ENCODE assay signal across 10 cellular contexts in genomic region chr1:45329445-45329844, GRCh38. TPM values are rescaled to one million over a fixed set of nuclear protein-coding genes. Genes with fewer than 3 reads are reported as not detected.
A peak's percentile ranks its signal among the peaks of the same experiment; 100 is the strongest.
DNase-seq lines count a peak whose midpoint lies in the region; ATAC-seq and TF ChIP-seq lines count a peak whose summit lies in the region.
"Had no signal": no experiment of that assay in that cellular context is flagged by ENCODE, and none has a peak within 500 bp of the region (broad histone marks: within the 10 kb centered on the region; RNA-seq: fewer than 3 reads in every experiment).

No MANE protein-coding gene starts in this region.

- peaks cover 28% of the 10 kb centered on the region for H3K79me2 ChIP-seq in PC-9 (ENCODE audit: low read depth)

- ATAC-seq in activated naive CD4-positive, alpha-beta T cell treated with anti-CD3 and anti-CD28 coated beads, Interleukin-2, amount 50 U/mL, for 72 hours, result peak in 1 of 2 donors; percentile 45
- ATAC-seq in HG03460 (IDR thresholded peaks at IDR 0.05; ENCODE audit: unreplicated experiment), result no peak

- H3K27ac ChIP-seq in PC-9, result peak overlapping the region; percentile 77
- peak overlapping the region; percentile 70 for H3K27ac ChIP-seq in ectodermal cell (ENCODE audit: insufficient read depth, low read depth, low read length, poor library complexity, severe bottlenecking)
- H3K27ac ChIP-seq: ovary had no signal

- H3K9me3 Mint-ChIP-seq in activated naive CD4-positive, alpha-beta T cell treated with anti-CD3 and anti-CD28 coated beads, Interleukin-2, amount 50 U/mL, for 72 hours, result no peaks in the 10 kb centered on the region
- no peaks in the 10 kb centered on the region for H3K9me3 Mint-ChIP-seq in activated naive CD4-positive, alpha-beta T cell treated with anti-CD3 and anti-CD28 coated beads, Interleukin-2, amount 10 ng/mL, durations not matched to agents 7 days and 5 days
- H3K9me3 Mint-ChIP-seq in type B pancreatic cell, result no peaks in the 10 kb centered on the region

- H3K4me3 ChIP-seq in PC-9, result peak overlapping the region; percentile 85; the same call in 1 of the 2 replicates
- H3K4me3 ChIP-seq in ectodermal cell (ENCODE audit: insufficient read depth, low read depth, low read length), result no peak overlapping the region
- H3K4me3 ChIP-seq: ovary had no signal

- H3K36me3 Mint-ChIP-seq in activated naive CD4-positive, alpha-beta T cell treated with anti-CD3 and anti-CD28 coated beads, Interleukin-2, amount 50 U/mL, for 72 hours, result peaks cover 7 to 13% of the 10 kb centered on the region in 2 donors
- H3K36me3 Mint-ChIP-seq in activated naive CD4-positive, alpha-beta T cell treated with anti-CD3 and anti-CD28 coated beads, Interleukin-2, amount 10 ng/mL, durations not matched to agents 7 days and 5 days, result peaks cover 17% of the 10 kb centered on the region
- peaks cover 9% of the 10 kb centered on the region for H3K36me3 Mint-ChIP-seq in type B pancreatic cell

- H2AFZ ChIP-seq in PC-9, result no peak overlapping the region

- H3K4me2 ChIP-seq in PC-9, result peak overlapping the region; percentile 96

- H3K27ac Mint-ChIP-seq in activated naive CD4-positive, alpha-beta T cell treated with anti-CD3 and anti-CD28 coated beads, Interleukin-2, amount 50 U/mL, for 72 hours, result peak overlapping the region; percentile 37 to 72
- no peak overlapping the region for H3K27ac Mint-ChIP-seq in activated naive CD4-positive, alpha-beta T cell treated with anti-CD3 and anti-CD28 coated beads, Interleukin-2, amount 10 ng/mL, durations not matched to agents 7 days and 5 days
- peak overlapping the region; percentile 30 for H3K27ac Mint-ChIP-seq in type B pancreatic cell

- no peak for TF ChIP-seq POLR2A in erythroblast (IDR thresholded peaks at IDR 0.05; ENCODE audit: low read length)

- no peaks in the 10 kb centered on the region for H3K9me3 ChIP-seq in PC-9 (ENCODE audit: insufficient read depth, low read depth)
- H3K9me3 ChIP-seq in ectodermal cell (ENCODE audit: control insufficient read depth, low read length), result no peaks in the 10 kb centered on the region
- H3K9me3 ChIP-seq: ovary had no signal

- BruUV-seq in PC-9 (replicated peaks; lab: Mats Ljungman, UMichigan), result no TSS peak

- no peak for TF ChIP-seq CTCF in PC-9 (conservative IDR thresholded peaks at IDR 0.05)
- no peak for TF ChIP-seq CTCF in type B pancreatic cell (conservative IDR thresholded peaks at IDR 0.05)

- intact Hi-C loops in PC-9 (cut with micrococcal nuclease; ENCODE audit: unreplicated experiment), result loop anchor here (1.0 to 5.0 kb wide), 3 partner anchors 11 to 853 kb away; partner anchors contain the start of genes MUTYH and TOE1

- H3K27me3 Mint-ChIP-seq in activated naive CD4-positive, alpha-beta T cell treated with anti-CD3 and anti-CD28 coated beads, Interleukin-2, amount 10 ng/mL, durations not matched to agents 7 days and 5 days, result peaks cover 12% of the 10 kb centered on the region
- no peaks in the 10 kb centered on the region for H3K27me3 Mint-ChIP-seq in type B pancreatic cell

- POLR2A ChIA-PET in PC-9 (lab: Charles Lee; ENCODE audit: unreplicated experiment), result interaction anchor here (0.5 to 1.5 kb wide), 8 partner anchors 11 to 852 kb away, joined by 3 to 14 read pairs (median 4); partner anchors contain the start of genes MUTYH, PLK3 and TOE1

- DNase-seq in activated naive CD4-positive, alpha-beta T cell treated with anti-CD3 and anti-CD28 coated beads, Interleukin-2, amount 50 U/mL, for 72 hours (ENCODE audit: low spot score in 2 of 2), result no peak
- DNase-seq in activated naive CD4-positive, alpha-beta T cell treated with anti-CD3 and anti-CD28 coated beads, Interleukin-2, amount 10 ng/mL, durations not matched to agents 7 days and 5 days, result no peak
- peak; percentile 86 to 96 for DNase-seq in PC-9
- no peak for DNase-seq in type B pancreatic cell (ENCODE audit: extremely low spot score, unreplicated experiment)
- DNase-seq in erythroblast (lab: John Stamatoyannopoulos, UW), result no peak
- DNase-seq in CD1c-positive myeloid dendritic cell (ENCODE audit: extremely low spot score), result no peak
- DNase-seq: MM.1S, ovary had no signal

- peaks cover 41% of the 10 kb centered on the region for H3K4me1 Mint-ChIP-seq in activated naive CD4-positive, alpha-beta T cell treated with anti-CD3 and anti-CD28 coated beads, Interleukin-2, amount 10 ng/mL, durations not matched to agents 7 days and 5 days
- H3K4me1 Mint-ChIP-seq in type B pancreatic cell (ENCODE audit: unreplicated experiment), result peaks cover 26% of the 10 kb centered on the region

- no peak overlapping the region for H3K4me3 Mint-ChIP-seq in activated naive CD4-positive, alpha-beta T cell treated with anti-CD3 and anti-CD28 coated beads, Interleukin-2, amount 10 ng/mL, durations not matched to agents 7 days and 5 days
- H3K4me3 Mint-ChIP-seq in type B pancreatic cell, result peak overlapping the region; percentile 72

- H3K27me3 ChIP-seq in PC-9 (ENCODE audit: insufficient read depth, low read depth), result no peaks in the 10 kb centered on the region
- no peaks in the 10 kb centered on the region for H3K27me3 ChIP-seq in ectodermal cell (ENCODE audit: control insufficient read depth, insufficient read depth, low read length, poor library complexity, severe bottlenecking)
- H3K27me3 ChIP-seq: ovary had no signal

- peaks cover 34% of the 10 kb centered on the region for H3F3A ChIP-seq in PC-9 (ENCODE audit: insufficient read depth, low read depth)

- H4K20me1 ChIP-seq in PC-9 (ENCODE audit: insufficient read depth), result no peaks in the 10 kb centered on the region

- CTCF ChIA-PET in activated naive CD4-positive, alpha-beta T cell treated with anti-CD3 and anti-CD28 coated beads, Interleukin-2, amount 10 ng/mL, durations not matched to agents 7 days and 5 days (lab: Charles Lee), result no interaction called here
- CTCF ChIA-PET in PC-9 (lab: Charles Lee), result interaction anchor here (0.6 to 1.4 kb wide), 3 partner anchors 19 to 617 kb away, joined by 7 to 16 read pairs (median 10); no protein-coding TSS in a partner anchor

- 44 to 53% methylated on average over 4 of the region's 4 CpGs for WGBS in ectodermal cell, 2 experiments

- H3K4me1 ChIP-seq in PC-9 (replicated peaks; ENCODE audit: insufficient read depth) (peaks cover 42% of the 10 kb centered on the region), ectodermal cell (ENCODE audit: control insufficient read depth, insufficient read depth, low read length) (peaks cover 14% of the 10 kb centered on the region)

- 0 out of 2 replicates have a peak, but pooled peaks cover 9% of the 10 kb centered on the region for H3K36me3 ChIP-seq in PC-9 (ENCODE audit: low read depth)
- peaks cover 35% of the 10 kb centered on the region for H3K36me3 ChIP-seq in ectodermal cell (ENCODE audit: control insufficient read depth, insufficient read depth, low read length)
- H3K36me3 ChIP-seq: ovary had no signal

- no peaks in the 10 kb centered on the region for H3K9me2 ChIP-seq in PC-9 (ENCODE audit: insufficient read depth)

RNA-seq across cellular contexts. Expression of gene HPDL, which starts 2.8 kb away (rescaled TPM):
- 10 to 100 TPM in 1 of 2 donors, 1 to 10 TPM in 1; 6.1 to 19.8 TPM for total RNA-seq in activated naive CD4-positive, alpha-beta T cell treated with anti-CD3 and anti-CD28 coated beads, Interleukin-2, amount 50 U/mL, for 72 hours
- total RNA-seq in PC-9 (2021) (10.4 and 12.7 TPM in 2 replicates), type B pancreatic cell (ENCODE audit: low replicate concordance) (8.0 and 8.6 TPM in 2 replicates)
- 3.0 TPM for polyA plus RNA-seq in ectodermal cell (2013, experiment 1 of 4)
- 2.3 TPM for polyA plus RNA-seq in ectodermal cell (2013, experiment 2 of 4)
- 1.3 TPM for polyA plus RNA-seq in ectodermal cell (2013, experiment 3 of 4)
- polyA plus RNA-seq in ectodermal cell (2013, experiment 4 of 4), result 1.4 TPM

RNA-seq across cellular contexts. Expression of gene TOE1, which starts 10.5 kb away (rescaled TPM):
- 10 to 100 TPM; 30.2 to 34.0 TPM for total RNA-seq in activated naive CD4-positive, alpha-beta T cell treated with anti-CD3 and anti-CD28 coated beads, Interleukin-2, amount 50 U/mL, for 72 hours
- total RNA-seq in PC-9 (2021), result 14.5 and 20.4 TPM in 2 replicates
- 10.2 TPM for polyA plus RNA-seq in ectodermal cell (2013, experiment 1 of 4)
- 17.8 TPM for polyA plus RNA-seq in ectodermal cell (2013, experiment 2 of 4)
- 10.9 TPM for polyA plus RNA-seq in ectodermal cell (2013, experiment 3 of 4)
- polyA plus RNA-seq in ectodermal cell (2013, experiment 4 of 4), result 12.0 TPM
- 10.4 and 12.6 TPM in 2 replicates for total RNA-seq in type B pancreatic cell (ENCODE audit: low replicate concordance)

RNA-seq across cellular contexts. Expression of gene MUTYH, which starts 10.8 kb away (rescaled TPM):
- total RNA-seq in activated naive CD4-positive, alpha-beta T cell treated with anti-CD3 and anti-CD28 coated beads, Interleukin-2, amount 50 U/mL, for 72 hours, result 10 to 100 TPM; 32.0 to 40.1 TPM
- total RNA-seq in PC-9 (2021) (52.4 and 53.2 TPM in 2 replicates), type B pancreatic cell (ENCODE audit: low replicate concordance) (24.5 and 61.3 TPM in 2 replicates)
- 58.6 TPM for polyA plus RNA-seq in ectodermal cell (2013, experiment 1 of 4)
- 48.3 TPM for polyA plus RNA-seq in ectodermal cell (2013, experiment 2 of 4)
- polyA plus RNA-seq in ectodermal cell (2013, experiment 3 of 4), result 51.6 TPM
- polyA plus RNA-seq in ectodermal cell (2013, experiment 4 of 4), result 52.8 TPM

Comparison
In these comparisons a context has a peak if more than half of its experiments do, and no peak if none do; other contexts are left out.
1. DNase-seq: peak in PC-9 (2 of 2); none in activated naive CD4-positive, alpha-beta T cell treated with anti-CD3 and anti-CD28 coated beads, Interleukin-2, amount 50 U/mL, for 72 hours (0 of 2), activated naive CD4-positive, alpha-beta T cell treated with anti-CD3 and anti-CD28 coated beads, Interleukin-2, amount 10 ng/mL, durations not matched to agents 7 days and 5 days (single experiment), type B pancreatic cell (single experiment), erythroblast (0 of 2) and CD1c-positive myeloid dendritic cell (single experiment).